Comparison of ENCODE assay signal across 18 cellular contexts in genomic region chrX:44330227-44330626, GRCh38. TPM values are rescaled to one million over a fixed set of nuclear protein-coding genes. Genes with fewer than 3 reads are reported as not detected.
DNase-seq lines count a peak whose midpoint lies in the region; ATAC-seq, FAIRE-seq and TF ChIP-seq lines count a peak whose summit lies in the region.
"Had no signal": no experiment of that assay in that cellular context is flagged by ENCODE, and none has a peak within 500 bp of the region (broad histone marks: within the 10 kb centered on the region; RNA-seq: fewer than 3 reads in every experiment).

No MANE protein-coding gene starts in this region.

- no peaks in the 10 kb centered on the region for H3K36me3 ChIP-seq in CD8-positive, alpha-beta T cell (ENCODE audit: insufficient read depth, low read length)
- H3K36me3 ChIP-seq: BLaER1 treated with 17β-estradiol and CSF1 and Interleukin-3, amounts not matched to agents 10 nM and 100 nM had no signal

- no peak for TF ChIP-seq CTCF in activated CD8-positive, alpha-beta T cell treated with anti-CD3 and anti-CD28 coated beads for 36 hours (IDR thresholded peaks at IDR 0.05)
- no peak for TF ChIP-seq CTCF in CD8-positive, alpha-beta T cell (IDR thresholded peaks at IDR 0.05)
- no peak for TF ChIP-seq CTCF in WTC11 (IDR thresholded peaks at IDR 0.05)

- no peaks in the 10 kb centered on the region for H3K27me3 Mint-ChIP-seq in activated CD8-positive, alpha-beta T cell treated with anti-CD3 and anti-CD28 coated beads, Interleukin-2, amount 10 ng/mL, durations not matched to agents 7 days and 5 days (ENCODE audit: low read depth)
- H3K27me3 Mint-ChIP-seq in activated CD8-positive, alpha-beta T cell treated with anti-CD3 and anti-CD28 coated beads for 36 hours = no peaks in the 10 kb centered on the region
- H3K27me3 Mint-ChIP-seq in CD8-positive, alpha-beta T cell (ENCODE audit: low read depth) = no peaks in the 10 kb centered on the region
- no peaks in the 10 kb centered on the region for H3K27me3 Mint-ChIP-seq in WTC11 (ENCODE audit: low read depth)

- H3K4me1 ChIP-seq in CD8-positive, alpha-beta T cell (ENCODE audit: insufficient read depth, low read length) = peaks cover 26% of the 10 kb centered on the region

- intact Hi-C loops in activated CD8-positive, alpha-beta T cell treated with anti-CD3 and anti-CD28 coated beads for 36 hours (cut with micrococcal nuclease) = no loop called here
- intact Hi-C loops in CD8-positive, alpha-beta T cell (cut with DNase I, micrococcal nuclease) = no loop called here

- peak; percentile 56 for FAIRE-seq in islet of Langerhans (lab: Jason Lieb, UNC)
- FAIRE-seq: A204.1, GM19239, HepG2 had no signal

- H3K4me1 Mint-ChIP-seq in activated CD8-positive, alpha-beta T cell treated with anti-CD3 and anti-CD28 coated beads, Interleukin-2, amount 10 ng/mL, durations not matched to agents 7 days and 5 days (ENCODE audit: low read depth) = peaks cover 18% of the 10 kb centered on the region
- H3K4me1 Mint-ChIP-seq in activated CD8-positive, alpha-beta T cell treated with anti-CD3 and anti-CD28 coated beads for 36 hours (ENCODE audit: low read depth) = peaks cover 26% of the 10 kb centered on the region
- H3K4me1 Mint-ChIP-seq in CD8-positive, alpha-beta T cell (ENCODE audit: low read depth) = peaks cover 36% of the 10 kb centered on the region
- peaks cover 22% of the 10 kb centered on the region for H3K4me1 Mint-ChIP-seq in WTC11

- H3K4me3 ChIP-seq in CD8-positive, alpha-beta T cell (ENCODE audit: low read depth, low read length) = no peak overlapping the region
- H3K4me3 ChIP-seq: BLaER1 treated with 17β-estradiol and CSF1 and Interleukin-3, amounts not matched to agents 10 nM and 100 nM had no signal

- ATAC-seq in activated CD8-positive, alpha-beta T cell treated with anti-CD3 and anti-CD28 coated beads, Interleukin-2, amount 10 ng/mL, durations not matched to agents 7 days and 5 days = no peak
- ATAC-seq in activated CD8-positive, alpha-beta T cell treated with anti-CD3 and anti-CD28 coated beads for 36 hours = no peak
- no peak for ATAC-seq in CD8-positive, alpha-beta T cell
- ATAC-seq in WTC11 (no peak), HG03439 (IDR thresholded peaks at IDR 0.05; ENCODE audit: unreplicated experiment) (no peak)
- ATAC-seq: HepG2, Panc1 had no signal

- no peaks in the 10 kb centered on the region for H3K27me3 ChIP-seq in CD8-positive, alpha-beta T cell (ENCODE audit: insufficient read depth, low read length)
- H3K27me3 ChIP-seq: BLaER1 treated with 17β-estradiol and CSF1 and Interleukin-3, amounts not matched to agents 10 nM and 100 nM had no signal

- no peak for DNase-seq in activated CD8-positive, alpha-beta T cell treated with anti-CD3 and anti-CD28 coated beads, Interleukin-2, amount 10 ng/mL, durations not matched to agents 7 days and 5 days
- DNase-seq in activated CD8-positive, alpha-beta T cell treated with anti-CD3 and anti-CD28 coated beads for 36 hours = no peak
- DNase-seq in CD8-positive, alpha-beta T cell = no peak
- DNase-seq in WTC11 (ENCODE audit: low spot score) = no peak
- no peak for DNase-seq in DMS153 (lab: John Stamatoyannopoulos, UW)
- DNase-seq: COR-L47, MM.1S, NCI-H1092 treated with DMSO at 0.1 percent for 48 hours, NCI-H2227 treated with DMSO at 0.1 percent for 48 hours, NCI-H524 had no signal

- H3K27ac ChIP-seq in CD8-positive, alpha-beta T cell (ENCODE audit: low read depth, low read length) = no peak overlapping the region
- H3K27ac ChIP-seq: BLaER1 treated with 17β-estradiol and CSF1 and Interleukin-3, amounts not matched to agents 10 nM and 100 nM had no signal

- no peaks in the 10 kb centered on the region for H3K9me3 Mint-ChIP-seq in activated CD8-positive, alpha-beta T cell treated with anti-CD3 and anti-CD28 coated beads, Interleukin-2, amount 10 ng/mL, durations not matched to agents 7 days and 5 days (ENCODE audit: insufficient read depth)
- H3K9me3 Mint-ChIP-seq in activated CD8-positive, alpha-beta T cell treated with anti-CD3 and anti-CD28 coated beads for 36 hours = peaks cover 3% of the 10 kb centered on the region
- H3K9me3 Mint-ChIP-seq in CD8-positive, alpha-beta T cell = no peaks in the 10 kb centered on the region
- H3K9me3 Mint-ChIP-seq in WTC11 = no peaks in the 10 kb centered on the region

- POLR2A ChIA-PET in activated CD8-positive, alpha-beta T cell treated with anti-CD3 and anti-CD28 coated beads, Interleukin-2, amount 10 ng/mL, durations not matched to agents 7 days and 5 days (lab: Charles Lee) = no interaction called here
- POLR2A ChIA-PET in activated CD8-positive, alpha-beta T cell treated with anti-CD3 and anti-CD28 coated beads for 36 hours (lab: Charles Lee) = no interaction called here
- POLR2A ChIA-PET in CD8-positive, alpha-beta T cell (lab: Charles Lee) = no interaction called here
- POLR2A ChIA-PET in WTC11 (lab: Charles Lee) = no interaction called here

- peak overlapping the region; percentile 74 for H3K27ac Mint-ChIP-seq in activated CD8-positive, alpha-beta T cell treated with anti-CD3 and anti-CD28 coated beads, Interleukin-2, amount 10 ng/mL, durations not matched to agents 7 days and 5 days
- H3K27ac Mint-ChIP-seq in activated CD8-positive, alpha-beta T cell treated with anti-CD3 and anti-CD28 coated beads for 36 hours = no peak overlapping the region
- peak overlapping the region; percentile 77 for H3K27ac Mint-ChIP-seq in CD8-positive, alpha-beta T cell
- no peak overlapping the region for H3K27ac Mint-ChIP-seq in WTC11

- H3K9me3 ChIP-seq in CD8-positive, alpha-beta T cell (ENCODE audit: low read length) = no peaks in the 10 kb centered on the region

- H3K4me3 Mint-ChIP-seq in activated CD8-positive, alpha-beta T cell treated with anti-CD3 and anti-CD28 coated beads, Interleukin-2, amount 10 ng/mL, durations not matched to agents 7 days and 5 days = peak overlapping the region; percentile 5
- H3K4me3 Mint-ChIP-seq in activated CD8-positive, alpha-beta T cell treated with anti-CD3 and anti-CD28 coated beads for 36 hours = no peak overlapping the region
- peak overlapping the region; percentile 35 for H3K4me3 Mint-ChIP-seq in CD8-positive, alpha-beta T cell
- H3K4me3 Mint-ChIP-seq in WTC11 = no peak overlapping the region

- H3K36me3 Mint-ChIP-seq in activated CD8-positive, alpha-beta T cell treated with anti-CD3 and anti-CD28 coated beads, Interleukin-2, amount 10 ng/mL, durations not matched to agents 7 days and 5 days (ENCODE audit: low read depth) = no peaks in the 10 kb centered on the region
- H3K36me3 Mint-ChIP-seq in activated CD8-positive, alpha-beta T cell treated with anti-CD3 and anti-CD28 coated beads for 36 hours (ENCODE audit: low read depth) = no peaks in the 10 kb centered on the region
- no peaks in the 10 kb centered on the region for H3K36me3 Mint-ChIP-seq in CD8-positive, alpha-beta T cell
- no peaks in the 10 kb centered on the region; the same call in 1 of the 2 replicates for H3K36me3 Mint-ChIP-seq in WTC11

- CTCF ChIA-PET in activated CD8-positive, alpha-beta T cell treated with anti-CD3 and anti-CD28 coated beads, Interleukin-2, amount 10 ng/mL, durations not matched to agents 7 days and 5 days (lab: Charles Lee) = no interaction called here
- CTCF ChIA-PET in activated CD8-positive, alpha-beta T cell treated with anti-CD3 and anti-CD28 coated beads for 36 hours (lab: Charles Lee) = no interaction called here
- CTCF ChIA-PET in CD8-positive, alpha-beta T cell (lab: Charles Lee) = no interaction called here
- CTCF ChIA-PET in WTC11 (lab: Charles Lee) = no interaction called here

TF ChIP-seq in WTC11, 78 proteins besides CTCF, POLR2A, EP300 and RAD21:
- TF ChIP-seq, protein P1, sequence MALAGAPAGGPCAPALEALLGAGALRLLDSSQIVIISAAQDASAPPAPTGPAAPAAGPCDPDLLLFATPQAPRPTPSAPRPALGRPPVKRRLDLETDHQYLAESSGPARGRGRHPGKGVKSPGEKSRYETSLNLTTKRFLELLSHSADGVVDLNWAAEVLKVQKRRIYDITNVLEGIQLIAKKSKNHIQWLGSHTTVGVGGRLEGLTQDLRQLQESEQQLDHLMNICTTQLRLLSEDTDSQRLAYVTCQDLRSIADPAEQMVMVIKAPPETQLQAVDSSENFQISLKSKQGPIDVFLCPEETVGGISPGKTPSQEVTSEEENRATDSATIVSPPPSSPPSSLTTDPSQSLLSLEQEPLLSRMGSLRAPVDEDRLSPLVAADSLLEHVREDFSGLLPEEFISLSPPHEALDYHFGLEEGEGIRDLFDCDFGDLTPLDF (CRISPR knock-in tag; IDR thresholded peaks at IDR 0.05) = no peak
- TF ChIP-seq NR1H2 (CRISPR knock-in tag; IDR thresholded peaks at IDR 0.05) (no peak), NFATC4 (CRISPR knock-in tag; IDR thresholded peaks at IDR 0.05) (no peak), ZNF396 (CRISPR knock-in tag; IDR thresholded peaks at IDR 0.05; ENCODE audit: borderline replicate concordance) (no peak), ZNF121 (CRISPR knock-in tag; IDR thresholded peaks at IDR 0.05) (peak; percentile 27; the same call in 1 of the 2 replicates)
TF ChIP-seq in WTC11: peak in this region for 1.

RNA-seq across cellular contexts. Expression of gene EFHC2, which starts 13.2 kb away (rescaled TPM):
- under 1 TPM; 0.31 to 0.53 TPM for total RNA-seq in activated CD8-positive, alpha-beta T cell treated with anti-CD3 and anti-CD28 coated beads, Interleukin-2, amount 10 ng/mL, durations not matched to agents 7 days and 5 days
- under 1 TPM; 0.20 to 0.31 TPM for total RNA-seq in activated CD8-positive, alpha-beta T cell treated with anti-CD3 and anti-CD28 coated beads for 36 hours
- 1 to 10 TPM; 1.3 to 1.8 TPM for total RNA-seq in CD8-positive, alpha-beta T cell
- total RNA-seq in WTC11 (2021) = 2.1 to 2.8 TPM (median 2.7 TPM) in 3 replicates
- total RNA-seq: H4, HepG2 had no signal

Comparison
In these comparisons a context has a peak if more than half of its experiments do, and no peak if none do; other contexts are left out.
1. H3K27ac Mint-ChIP-seq: peak in activated CD8-positive, alpha-beta T cell treated with anti-CD3 and anti-CD28 coated beads, Interleukin-2, amount 10 ng/mL, durations not matched to agents 7 days and 5 days (single experiment) and CD8-positive, alpha-beta T cell (single experiment); none in activated CD8-positive, alpha-beta T cell treated with anti-CD3 and anti-CD28 coated beads for 36 hours (single experiment) and WTC11 (single experiment).
2. H3K4me3 Mint-ChIP-seq: peak in activated CD8-positive, alpha-beta T cell treated with anti-CD3 and anti-CD28 coated beads, Interleukin-2, amount 10 ng/mL, durations not matched to agents 7 days and 5 days (single experiment) and CD8-positive, alpha-beta T cell (single experiment); none in activated CD8-positive, alpha-beta T cell treated with anti-CD3 and anti-CD28 coated beads for 36 hours (single experiment) and WTC11 (single experiment).